In genomic region chr16:71467810-71468209, GRCh38 we compare ENCODE assay signal across 9 cellular contexts. TPM values are rescaled to one million over a fixed set of nuclear protein-coding genes. Genes with fewer than 3 reads are reported as not detected.
DNase-seq lines count a peak whose midpoint lies in the region; ATAC-seq lines count a peak whose summit lies in the region.
"Had no signal": no experiment of that assay in that cellular context is flagged by ENCODE, and none has a peak within 500 bp of the region (broad histone marks: within the 10 kb centered on the region; RNA-seq: fewer than 3 reads in every experiment).

No MANE protein-coding gene starts in this region.

- peak; percentile 30 to 44 for ATAC-seq in left cardiac atrium
- ATAC-seq in Right ventricle myocardium inferior: no peak
- ATAC-seq in HG03095 (IDR thresholded peaks at IDR 0.05; ENCODE audit: unreplicated experiment): no peak

- DNase-seq in left cardiac atrium (no peak), Right ventricle myocardium inferior (ENCODE audit: missing footprints) (no peak), iPS-NIHi11 (ENCODE audit: low spot score) (peak; percentile 86), NCI-H1436 treated with DMSO at 0.1 percent for 48 hours (lab: John Stamatoyannopoulos, UW) (no peak), NCI-H2171 treated with DMSO at 0.1 percent for 48 hours (lab: John Stamatoyannopoulos, UW) (no peak), NCI-H82 treated with DMSO at 0.1 percent for 48 hours (lab: John Stamatoyannopoulos, UW; ENCODE audit: unreplicated experiment) (no peak)
- peak; percentile 30 for DNase-seq in activated CD8-positive, alpha-beta memory T cell treated with anti-CD3 and anti-CD28 coated beads, Interleukin-2, amount 50 U/mL, for 4 hours

- intact Hi-C loops in left cardiac atrium (cut with DNase I): loop anchor here in 1 of 2 donors (10.0 kb wide), 1 partner anchor 183 kb away; the partner anchor contains the start of gene CMTR2
- intact Hi-C loops in Right ventricle myocardium inferior (cut with DNase I): no loop called here

RNA-seq across cellular contexts. Expression of gene ZNF23, which starts 5.8 kb away (rescaled TPM):
- total RNA-seq in left cardiac atrium (1 to 10 TPM; 5.8 to 6.5 TPM), Right ventricle myocardium inferior (5.9 TPM)

RNA-seq across cellular contexts. Expression of gene ZNF19, which starts 21.3 kb away (rescaled TPM):
- 1 to 10 TPM; 3.5 to 3.7 TPM for total RNA-seq in left cardiac atrium
- total RNA-seq in Right ventricle myocardium inferior: 1.9 TPM

RNA-seq across cellular contexts. Expression of gene TLE7, which starts 26.0 kb away (rescaled TPM):
- total RNA-seq in left cardiac atrium (not detected), Right ventricle myocardium inferior (not detected)
- total RNA-seq: thoracic aorta had no signal

RNA-seq across cellular contexts. Expression of gene CHST4, which starts 58.4 kb away (rescaled TPM):
- total RNA-seq in left cardiac atrium (under 1 TPM in 1 of 2 donors, not detected in 1; 0.16 TPM), Right ventricle myocardium inferior (not detected)
- total RNA-seq: thoracic aorta had no signal

Comparison
In these comparisons a context has a peak if more than half of its experiments do, and no peak if none do; other contexts are left out.
1. ATAC-seq: peak in left cardiac atrium (2 of 2); none in Right ventricle myocardium inferior (single experiment) and HG03095 (single experiment).
2. DNase-seq: peak in activated CD8-positive, alpha-beta memory T cell treated with anti-CD3 and anti-CD28 coated beads, Interleukin-2, amount 50 U/mL, for 4 hours (single experiment) and iPS-NIHi11 (single experiment); none in left cardiac atrium (single experiment), Right ventricle myocardium inferior (single experiment), NCI-H1436 treated with DMSO at 0.1 percent for 48 hours (single experiment), NCI-H2171 treated with DMSO at 0.1 percent for 48 hours (single experiment) and NCI-H82 treated with DMSO at 0.1 percent for 48 hours (single experiment).